Comparison of ENCODE assay signal across 20 cellular contexts in the genomic region with DNA sequence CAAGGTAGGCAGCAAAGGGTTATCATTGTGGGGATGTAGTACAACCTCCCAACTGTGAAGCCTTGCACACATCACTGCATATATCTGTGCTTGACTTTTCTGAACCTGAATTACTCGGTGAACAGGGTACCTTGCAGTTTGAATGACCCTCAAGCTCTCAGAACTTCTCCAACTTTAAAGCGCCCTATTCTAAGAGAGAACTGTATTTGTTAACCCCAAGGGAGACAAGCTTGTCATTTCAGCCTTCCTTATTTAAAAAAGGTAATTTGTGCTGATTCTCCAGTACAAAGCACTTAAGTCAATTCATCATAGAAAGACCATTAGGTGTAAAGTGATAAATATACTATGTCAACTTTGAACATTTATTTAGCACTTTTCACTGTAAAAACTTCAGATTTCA.
"Had no signal": no experiment of that assay in that cellular context is flagged by ENCODE, and none has a peak within 500 bp of the region (broad histone marks: within the 10 kb centered on the region; RNA-seq: fewer than 3 reads in every experiment).

No MANE protein-coding gene starts in this region.

- H3K9me3 ChIP-seq: colonic mucosa, esophagus muscularis mucosa, gastroesophageal sphincter, heart left ventricle, left lung, lower lobe of right lung, mucosa of descending colon had no signal

- H3K27ac ChIP-seq: colonic mucosa, esophagus muscularis mucosa, foreskin keratinocyte, gastroesophageal sphincter, heart left ventricle, hepatocyte, left lung, lower lobe of right lung had no signal

- FAIRE-seq: endometrium, frontal cortex had no signal

- H3K4me1 ChIP-seq: colonic mucosa, esophagus muscularis mucosa, foreskin keratinocyte, gastroesophageal sphincter, heart left ventricle, left lung, lower lobe of right lung had no signal

- DNase-seq: colonic mucosa; cortex of kidney; effector CD8-positive, alpha-beta T cell; effector memory CD8-positive, alpha-beta T cell; endodermal cell; heart left ventricle; hypothalamus; left cardiac atrium; left lung; left ventricle myocardium superior; lower lobe of right lung; mesenchymal stem cell; mucosa of descending colon; naive B cell had no signal

- H3K4me2 ChIP-seq: hepatocyte had no signal

- ATAC-seq: effector memory CD8-positive, alpha-beta T cell; gastroesophageal sphincter; heart left ventricle; left cardiac atrium; left lung; left ventricle myocardium superior; lower lobe of right lung; mucosa of descending colon had no signal

- H3K4me3 ChIP-seq: colonic mucosa, esophagus muscularis mucosa, gastroesophageal sphincter, heart left ventricle, hepatocyte, left lung, lower lobe of right lung, mucosa of descending colon had no signal
